ENCODE assay signal across 12 cellular contexts in genomic region chr5:177349362-177349647, GRCh38. TPM values are rescaled to one million over a fixed set of nuclear protein-coding genes. Genes with fewer than 3 reads are reported as not detected.
DNase-seq lines count a peak whose midpoint lies in the region; ATAC-seq, FAIRE-seq and TF ChIP-seq lines count a peak whose summit lies in the region.
"Had no signal": no experiment of that assay in that cellular context is flagged by ENCODE, and none has a peak within 500 bp of the region (broad histone marks: within the 10 kb centered on the region; RNA-seq: fewer than 3 reads in every experiment).

No MANE protein-coding gene starts in this region.

- H2BK5ac ChIP-seq in trophoblast cell (ENCODE audit: low read depth, low read length, poor library complexity) = no peak overlapping the region

- no peaks in the 10 kb centered on the region for H3K9me3 ChIP-seq in T-helper 17 cell (ENCODE audit: control insufficient read depth, low read length, poor library complexity, severe bottlenecking)
- H3K9me3 ChIP-seq in trophoblast cell (ENCODE audit: insufficient read depth, low read depth, low read length) = peaks cover 1% of the 10 kb centered on the region
- H3K9me3 ChIP-seq in kidney (ENCODE audit: control insufficient read depth in 1 of 2, low read length in 2 of 2) = no peaks in the 10 kb centered on the region
- H3K9me3 ChIP-seq in A673 (ENCODE audit: low read depth, low read length, poor library complexity, severe bottlenecking) = no peaks in the 10 kb centered on the region

- intact Hi-C loops in Calu3 (cut with micrococcal nuclease; ENCODE audit: unreplicated experiment) = no loop called here
- intact Hi-C loops in kidney (cut with DNase I) = no loop called here
- intact Hi-C loops in A673 (cut with micrococcal nuclease; ENCODE audit: unreplicated experiment) = no loop called here

- peaks cover under 1% of the 10 kb centered on the region for H3K9me3 Mint-ChIP-seq in Calu3 (ENCODE audit: low read depth, unreplicated experiment)
- H3K9me3 Mint-ChIP-seq in mesothelial cell of epicardium = no peaks in the 10 kb centered on the region

- no peak overlapping the region for H4K8ac ChIP-seq in trophoblast cell (ENCODE audit: low read depth, low read length)

- peaks cover 60% of the 10 kb centered on the region for H3K79me2 ChIP-seq in ACC112 (ENCODE audit: control insufficient read depth, insufficient read depth, low read length, unreplicated experiment)
- H3K79me2 ChIP-seq in trophoblast cell (ENCODE audit: control insufficient read depth, insufficient read depth, low read length, poor library complexity) = peaks cover 13% of the 10 kb centered on the region

- H2BK120ac ChIP-seq in trophoblast cell (ENCODE audit: insufficient read depth, low read length, poor library complexity) = no peak overlapping the region

- CTCF ChIA-PET in Calu3 (lab: Charles Lee) (interaction anchor here (0.7 to 3.3 kb wide), 2 partner anchors 40 to 53 kb away, joined by 3 to 11 read pairs; no protein-coding TSS in a partner anchor), A673 (lab: Charles Lee) (no interaction called here)

- H3K27me3 ChIP-seq in ACC112 (ENCODE audit: insufficient read depth, low read length) (no peaks in the 10 kb centered on the region), trophoblast cell (ENCODE audit: insufficient read depth, low read length) (no peaks in the 10 kb centered on the region), A673 (replicated peaks; ENCODE audit: insufficient read depth, low read depth, low read length, poor library complexity) (no peaks in the 10 kb centered on the region)

- H3K27ac ChIP-seq in ACC112 (ENCODE audit: low read depth, low read length) (no peak overlapping the region), trophoblast cell (ENCODE audit: low read depth, low read length) (no peak overlapping the region), kidney (ENCODE audit: low read depth in 2 of 2, low read length in 2 of 2) (no peak overlapping the region), A673 (ENCODE audit: low read depth, low read length, poor library complexity, severe bottlenecking) (no peak overlapping the region)

- H3K36me3 ChIP-seq in ACC112 (ENCODE audit: insufficient read depth, low read length) (peaks cover 4% of the 10 kb centered on the region; the same call in 1 of the 2 replicates), trophoblast cell (ENCODE audit: control insufficient read depth in 1 of 2, insufficient read depth in 2 of 2, low read length in 2 of 2) (peaks cover 5 to 12% of the 10 kb centered on the region in 2 experiments), kidney (ENCODE audit: control insufficient read depth in 1 of 2, insufficient read depth in 2 of 2, low read length in 2 of 2) (peaks cover 5 to 7% of the 10 kb centered on the region in 2 donors), A673 (ENCODE audit: insufficient read depth, low read length, poor library complexity, severe bottlenecking) (peaks cover 10% of the 10 kb centered on the region)

- H3K14ac ChIP-seq in trophoblast cell (ENCODE audit: low read length) = no peak overlapping the region

- H3K9ac ChIP-seq in trophoblast cell (ENCODE audit: low read length) (no peak overlapping the region), kidney (ENCODE audit: low read length in 2 of 2) (no peak overlapping the region)

- H3K4me1 ChIP-seq in ACC112 (ENCODE audit: control insufficient read depth, insufficient read depth, low read length, unreplicated experiment) (peaks cover 15% of the 10 kb centered on the region), trophoblast cell (ENCODE audit: control insufficient read depth in 1 of 2, insufficient read depth in 2 of 2, low read length in 2 of 2) (peaks cover 12 to 16% of the 10 kb centered on the region in 2 experiments), kidney (ENCODE audit: control insufficient read depth in 1 of 2, insufficient read depth in 1 of 2, low read depth in 1 of 2, low read length in 2 of 2) (peaks cover 13 to 19% of the 10 kb centered on the region in 2 donors), A673 (ENCODE audit: insufficient read depth, low read length, poor library complexity, severe bottlenecking) (peaks cover 8% of the 10 kb centered on the region)

- H3K4me2 ChIP-seq in trophoblast cell (ENCODE audit: low read length) = no peak overlapping the region

- H3K4me3 Mint-ChIP-seq in Calu3 (ENCODE audit: low read depth, unreplicated experiment) (peak overlapping the region; percentile 86), T-helper 17 cell (peak overlapping the region; percentile 98), mesothelial cell of epicardium (peak overlapping the region; percentile 100)

- peaks cover 10% of the 10 kb centered on the region for H3K79me1 ChIP-seq in trophoblast cell (ENCODE audit: low read length)

- no peak overlapping the region for H4K12ac ChIP-seq in trophoblast cell (ENCODE audit: low read depth, low read length)

- H4K91ac ChIP-seq in trophoblast cell (ENCODE audit: low read depth, low read length) = no peak overlapping the region

- BruUV-seq in Calu3 (replicated peaks; lab: Mats Ljungman, UMichigan) (no TSS peak), A673 (replicated peaks; lab: Mats Ljungman, UMichigan) (no TSS peak)

- H3K27me3 Mint-ChIP-seq in Calu3 (ENCODE audit: unreplicated experiment) (no peaks in the 10 kb centered on the region), T-helper 17 cell (no peaks in the 10 kb centered on the region), mesothelial cell of epicardium (ENCODE audit: low read depth) (peaks cover 2% of the 10 kb centered on the region)

- POLR2A ChIA-PET in A673 (lab: Charles Lee; ENCODE audit: low non-redundant PET) = no interaction called here

- no peak overlapping the region for H2BK12ac ChIP-seq in trophoblast cell (ENCODE audit: low read length)

- H3K4me1 Mint-ChIP-seq in Calu3 (ENCODE audit: low read depth, unreplicated experiment) (peaks cover 49% of the 10 kb centered on the region), T-helper 17 cell (peaks cover 27% of the 10 kb centered on the region), mesothelial cell of epicardium (peaks cover 27% of the 10 kb centered on the region)

- no peak overlapping the region for H2AK5ac ChIP-seq in trophoblast cell (ENCODE audit: low read length)

- H3K27ac Mint-ChIP-seq in Calu3 (ENCODE audit: unreplicated experiment) = peak overlapping the region; percentile 77
- peak overlapping the region; percentile 88 for H3K27ac Mint-ChIP-seq in T-helper 17 cell
- no peak overlapping the region for H3K27ac Mint-ChIP-seq in mesothelial cell of epicardium

- no CpG with 5 or more reads among the region's 3 CpGs for WGBS in trophoblast cell (ENCODE audit: extremely low coverage, insufficient coverage, insufficient read length)

- no peak for ATAC-seq in T-helper 17 cell
- ATAC-seq in HG03135 (IDR thresholded peaks at IDR 0.05; ENCODE audit: unreplicated experiment) = no peak

- H3K4ac ChIP-seq in trophoblast cell (ENCODE audit: low read depth, low read length) = no peak overlapping the region

- no peak for TF ChIP-seq CTCF in Calu3 (IDR thresholded peaks at IDR 0.05; ENCODE audit: unreplicated experiment)
- TF ChIP-seq CTCF in mesothelial cell of epicardium (IDR thresholded peaks at IDR 0.05; ENCODE audit: unreplicated experiment) = no peak
- TF ChIP-seq CTCF in kidney (IDR thresholded peaks at IDR 0.05; ENCODE audit: borderline replicate concordance, extremely low read depth, insufficient read depth) = no peak
- no peak for TF ChIP-seq CTCF in A673 (conservative IDR thresholded peaks at IDR 0.05; ENCODE audit: low read depth, low read length)

- no peak overlapping the region for H3K18ac ChIP-seq in trophoblast cell (ENCODE audit: low read length)

- H3K36me3 Mint-ChIP-seq in Calu3 (ENCODE audit: insufficient read depth, unreplicated experiment) (peaks cover 71% of the 10 kb centered on the region), T-helper 17 cell (ENCODE audit: low read depth) (peaks cover 5% of the 10 kb centered on the region), mesothelial cell of epicardium (peaks cover 7% of the 10 kb centered on the region)

- H3K4me3 ChIP-seq in ACC112 (ENCODE audit: low read depth, low read length) (peak overlapping the region; percentile 98; the same call in 1 of the 2 replicates), trophoblast cell (ENCODE audit: low read depth, low read length) (no peak overlapping the region), kidney (ENCODE audit: low read length in 2 of 2) (no peak overlapping the region), A673 (ENCODE audit: low read depth, low read length, poor library complexity, severe bottlenecking) (no peak overlapping the region)

- no peak for FAIRE-seq in kidney (lab: Jason Lieb, UNC)
- FAIRE-seq: colon had no signal

- no peak overlapping the region for H2AFZ ChIP-seq in ACC112 (ENCODE audit: low read length, unreplicated experiment)
- no peak overlapping the region for H2AFZ ChIP-seq in trophoblast cell (ENCODE audit: insufficient read depth, low read length, poor library complexity)

- no peak for DNase-seq in Calu3
- DNase-seq in T-helper 17 cell = no peak
- no peak for DNase-seq in mesothelial cell of epicardium (ENCODE audit: low spot score in 2 of 2, unreplicated experiment in 2 of 2)
- no peak for DNase-seq in trophoblast cell
- DNase-seq in kidney = no peak
- no peak for DNase-seq in A673 (ENCODE audit: low spot score)
- DNase-seq: retina; stimulated activated CD4-positive, alpha-beta T cell treated with anti-CD3 and anti-CD28 coated beads, Interleukin-4, amount 100 ng/mL, for 24 hours had no signal

- H3K23ac ChIP-seq in trophoblast cell (ENCODE audit: low read length) = no peak overlapping the region

RNA-seq across cellular contexts. Expression of gene LMAN2, which starts 2.2 kb away (rescaled TPM):
- total RNA-seq in Calu3 (2022) = 278 and 305 TPM in 2 replicates
- 10 to 100 TPM; 75.5 to 89.8 TPM for total RNA-seq in T-helper 17 cell
- 85.4 to 87.2 TPM (median 87.0 TPM) in 3 replicates for total RNA-seq in mesothelial cell of epicardium
- 339 and 340 TPM in 2 replicates for polyA plus RNA-seq in trophoblast cell (2013)
- 137 TPM for total RNA-seq in kidney
- polyA plus RNA-seq in kidney (ENCODE audit: insufficient read depth, low read depth, low replicate concordance) = 190 TPM
- total RNA-seq in A673 (2021) = 97.7 and 98.4 TPM in 2 replicates

RNA-seq across cellular contexts. Expression of gene RGS14, which starts 8.4 kb away (rescaled TPM):
- 12.9 and 13.0 TPM in 2 replicates for total RNA-seq in Calu3 (2022)
- 100 to 1,000 TPM in 1 of 2 donors, 10 to 100 TPM in 1; 76.7 to 110 TPM for total RNA-seq in T-helper 17 cell
- total RNA-seq in mesothelial cell of epicardium = 13.5 to 16.1 TPM (median 14.1 TPM) in 3 replicates
- 9.9 and 10.1 TPM in 2 replicates for polyA plus RNA-seq in trophoblast cell (2013)
- 28.4 TPM for total RNA-seq in kidney
- 56.3 TPM for polyA plus RNA-seq in kidney (ENCODE audit: insufficient read depth, low read depth, low replicate concordance)
- 3.1 and 6.5 TPM in 2 replicates for total RNA-seq in A673 (2021)

RNA-seq across cellular contexts. Expression of gene SLC34A1, which starts 34.9 kb away (rescaled TPM):
- total RNA-seq in Calu3 (2022) = 0.19 and 0.64 TPM in 2 replicates
- total RNA-seq in T-helper 17 cell = under 1 TPM; 0.31 to 0.40 TPM
- total RNA-seq in mesothelial cell of epicardium = not detected in 3 replicates
- polyA plus RNA-seq in trophoblast cell (2013) = not detected in 2 replicates
- total RNA-seq in kidney = 0.91 TPM
- polyA plus RNA-seq in kidney (ENCODE audit: insufficient read depth, low read depth, low replicate concordance) = 211 TPM
- total RNA-seq in A673 (2021) = not detected in 2 replicates
- total RNA-seq: mesenteric fat pad had no signal

RNA-seq across cellular contexts. Expression of gene MXD3, which starts 37.6 kb away (rescaled TPM):
- total RNA-seq in Calu3 (2022) = 24.3 and 36.3 TPM in 2 replicates
- 10 to 100 TPM in 1 of 2 donors, 1 to 10 TPM in 1; 8.7 to 11.8 TPM for total RNA-seq in T-helper 17 cell
- 18.4 to 19.8 TPM (median 19.2 TPM) in 3 replicates for total RNA-seq in mesothelial cell of epicardium
- polyA plus RNA-seq in trophoblast cell (2013) = 8.7 and 9.4 TPM in 2 replicates
- total RNA-seq in kidney = 6.6 TPM
- polyA plus RNA-seq in kidney (ENCODE audit: insufficient read depth, low read depth, low replicate concordance) = 4.9 TPM
- 15.1 and 19.4 TPM in 2 replicates for total RNA-seq in A673 (2021)

RNA-seq across cellular contexts. Expression of gene PRELID1, which starts 45.7 kb away (rescaled TPM):
- total RNA-seq in Calu3 (2022) (215 and 217 TPM in 2 replicates), T-helper 17 cell (10 to 100 TPM; 44.9 to 55.8 TPM), mesothelial cell of epicardium (80.5 to 89.8 TPM (median 81.2 TPM) in 3 replicates), kidney (90.8 TPM), A673 (2021) (169 and 194 TPM in 2 replicates)
- polyA plus RNA-seq in trophoblast cell (2013) = 213 and 221 TPM in 2 replicates
- polyA plus RNA-seq in kidney (ENCODE audit: insufficient read depth, low read depth, low replicate concordance) = 351 TPM
